ENCODE assay signal across 2 cellular contexts in the genomic region with DNA sequence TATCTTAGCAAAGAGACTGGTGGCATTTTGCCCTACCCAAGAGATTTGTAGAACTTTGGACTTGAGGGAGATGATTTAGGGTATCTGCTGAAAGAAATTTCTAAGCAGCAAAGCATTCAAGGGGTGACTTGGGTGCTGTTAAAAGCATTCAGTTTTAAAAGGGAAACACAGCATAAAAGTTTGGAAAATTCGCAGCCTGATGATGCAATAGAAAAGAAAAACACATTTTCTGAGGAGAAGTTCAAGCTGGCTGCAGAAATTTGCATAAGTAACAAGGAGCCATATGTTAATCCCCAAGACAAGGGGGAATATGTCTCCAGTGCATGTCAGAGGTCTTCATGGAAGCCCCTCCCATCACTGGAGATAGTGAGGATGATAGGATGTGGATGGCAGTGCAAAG. TPM values are rescaled to one million over a fixed set of nuclear protein-coding genes. Genes with fewer than 3 reads are reported as not detected.
"Had no signal": no experiment of that assay in that cellular context is flagged by ENCODE, and none has a peak within 500 bp of the region (broad histone marks: within the 10 kb centered on the region; RNA-seq: fewer than 3 reads in every experiment).

No MANE protein-coding gene starts in this region.

RNA-seq across cellular contexts. Expression of gene PNMA6A, which starts 32.7 kb away (rescaled TPM):
- total RNA-seq: HT-29 had no signal

RNA-seq across cellular contexts. Expression of gene PNMA3, which starts 48.7 kb away (rescaled TPM):
- total RNA-seq: HT-29 had no signal
- polyA plus RNA-seq: IgD-negative memory B cell had no signal
